Comparison of ENCODE assay signal across 19 cellular contexts in genomic region chr10:104301907-104302690, GRCh38. TPM values are rescaled to one million over a fixed set of nuclear protein-coding genes. Genes with fewer than 3 reads are reported as not detected.
A peak's percentile ranks its signal among the peaks of the same experiment; 100 is the strongest.
DNase-seq lines count a peak whose midpoint lies in the region; ATAC-seq and TF ChIP-seq lines count a peak whose summit lies in the region.
"Had no signal": no experiment of that assay in that cellular context is flagged by ENCODE, and none has a peak within 500 bp of the region (broad histone marks: within the 10 kb centered on the region; RNA-seq: fewer than 3 reads in every experiment).

No MANE protein-coding gene starts in this region.

- 66% methylated on average over 3 of the region's 3 CpGs for WGBS in SK-N-SH (ENCODE audit: low lambda C conversion rate)

- in situ Hi-C loops in Panc1 (cut with HindIII; ENCODE audit: low pct_unique_long_range_greater_than_20kb, low sequenced_read_pairs), result no loop called here

- no peak for TF ChIP-seq EP300 in SK-N-SH (IDR thresholded peaks at IDR 0.05; ENCODE audit: borderline replicate concordance in 1 of 2, low read depth in 1 of 2, low read length in 1 of 2)

- H3K27ac Mint-ChIP-seq in naive thymus-derived CD4-positive, alpha-beta T cell, result peak overlapping the region in 6 of 9 donors; percentile 21 to 90 (median 63)
- H3K27ac Mint-ChIP-seq: CD4-positive, CD25-positive, alpha-beta regulatory T cell had no signal

- no peak overlapping the region for H2AFZ ChIP-seq in SK-N-SH (ENCODE audit: low read depth)

- no peak for TF ChIP-seq RAD21 in SK-N-SH (IDR thresholded peaks at IDR 0.05; ENCODE audit: low read length)

- peaks cover 19% of the 10 kb centered on the region for H3F3A ChIP-seq in SK-N-SH (replicated peaks; ENCODE audit: insufficient read depth)

- POLR2A ChIA-PET in SK-N-SH (lab: Yijun Ruan, JAX) (no interaction called here), Panc1 (lab: Charles Lee) (no interaction called here)
- POLR2A ChIA-PET in naive thymus-derived CD4-positive, alpha-beta T cell (lab: Charles Lee), result interaction anchor here (1.8 kb wide), 1 partner anchor 51 kb away, joined by 9 read pairs; the partner anchor contains the start of gene CFAP58

- CTCF ChIA-PET in SK-N-SH (lab: Yijun Ruan, JAX) (interaction anchor here (1.1 to 10.3 kb wide), 6 partner anchors 8 to 50 kb away, joined by 3 to 152 read pairs (median 8); partner anchors contain the start of gene CFAP58), Panc1 (lab: Charles Lee) (no interaction called here)
- CTCF ChIA-PET in naive thymus-derived CD4-positive, alpha-beta T cell (lab: Charles Lee), result interaction anchor here (5.6 to 8.2 kb wide), 3 partner anchors 10 to 48 kb away, joined by 58 to 259 read pairs (median 110); partner anchors contain the start of genes CFAP58 and ITPRIP

- H3K4me2 ChIP-seq in SK-N-SH, result no peak overlapping the region

- H3K4me1 ChIP-seq in SK-N-SH (ENCODE audit: control insufficient read depth in 1 of 2, insufficient read depth in 2 of 2, low read depth in 1 of 2, low read length in 1 of 2) (peaks cover 22 to 42% of the 10 kb centered on the region in 2 experiments), Panc1 (ENCODE audit: control insufficient read depth, insufficient read depth, low read length) (peaks cover 21% of the 10 kb centered on the region)
- H3K4me1 ChIP-seq in naive thymus-derived CD4-positive, alpha-beta T cell (ENCODE audit: control insufficient read depth in 2 of 2, insufficient read depth in 2 of 2, low read length in 2 of 2), result peaks cover 26 to 34% of the 10 kb centered on the region in 2 donors

- no peaks in the 10 kb centered on the region for H3K79me2 ChIP-seq in SK-N-SH (ENCODE audit: insufficient read depth)

- H3K4me1 Mint-ChIP-seq in naive thymus-derived CD4-positive, alpha-beta T cell, result peaks cover 36 to 74% (median 59%) of the 10 kb centered on the region in 7 donors

- H3K27me3 ChIP-seq in SK-N-SH (ENCODE audit: insufficient read depth), result no peaks in the 10 kb centered on the region
- no peaks in the 10 kb centered on the region for H3K27me3 ChIP-seq in Panc1 (ENCODE audit: control insufficient read depth, insufficient read depth, low read length)
- H3K27me3 ChIP-seq in naive thymus-derived CD4-positive, alpha-beta T cell (ENCODE audit: control insufficient read depth in 2 of 2, insufficient read depth in 2 of 2, low read length in 2 of 2), result no peaks in the 10 kb centered on the region
- H3K27me3 ChIP-seq: pancreas had no signal

- ATAC-seq in SK-N-SH treated with all-trans-retinoic acid at 6 μM for 48 hours (no peak), Panc1 (no peak)
- no peak for ATAC-seq in naive thymus-derived CD4-positive, alpha-beta T cell
- ATAC-seq: pancreas, T-cell had no signal

- H3K9me3 ChIP-seq in SK-N-SH, result no peaks in the 10 kb centered on the region
- no peaks in the 10 kb centered on the region for H3K9me3 ChIP-seq in Panc1 (ENCODE audit: control insufficient read depth, insufficient read depth, low read depth, low read length)
- no peaks in the 10 kb centered on the region for H3K9me3 ChIP-seq in naive thymus-derived CD4-positive, alpha-beta T cell (ENCODE audit: control insufficient read depth in 2 of 3, low read length in 3 of 3)
- H3K9me3 ChIP-seq: pancreas had no signal

- DNase-seq in SK-N-SH (no peak), Panc1 (ENCODE audit: low read depth, low spot score) (no peak), choroid plexus epithelial cell (ENCODE audit: low read depth) (peak; percentile 61), NCI-H146 treated with DMSO at 0.1 percent for 48 hours (lab: John Stamatoyannopoulos, UW; ENCODE audit: unreplicated experiment) (no peak)
- no peak for DNase-seq in naive thymus-derived CD4-positive, alpha-beta T cell
- no peak for DNase-seq in activated CD4-positive, alpha-beta T cell treated with anti-CD3 and anti-CD28 coated beads for 48 hours
- no peak for DNase-seq in activated T-cell treated with anti-CD3 and anti-CD28 coated beads, Interleukin-2, amount 50 U/mL, for 48 hours
- DNase-seq: activated naive CD4-positive, alpha-beta T cell treated with anti-CD3 and anti-CD28 coated beads for 36 hours; CD4-positive, CD25-positive, alpha-beta regulatory T cell; central memory CD4-positive, alpha-beta T cell; GOT3; head of caudate nucleus; kidney glomerular epithelial cell; NCI-H1694 treated with DMSO at 0.1 percent for 48 hours; NCI-H526; pancreas; small intestine; T-cell had no signal

- BruUV-seq in Panc1 (replicated peaks; lab: Mats Ljungman, UMichigan), result no TSS peak

- H3K4me3 ChIP-seq in SK-N-SH (ENCODE audit: low read depth in 2 of 2, low read length in 1 of 2) (no peak overlapping the region), Panc1 (ENCODE audit: low read depth in 2 of 2, low read length in 2 of 2) (no peak overlapping the region), choroid plexus epithelial cell (ENCODE audit: low read depth, low read length) (no peak overlapping the region)
- no peak overlapping the region for H3K4me3 ChIP-seq in naive thymus-derived CD4-positive, alpha-beta T cell (ENCODE audit: low read length)
- H3K4me3 ChIP-seq: pancreas had no signal

- peak overlapping the region in 2 of 10 donors; percentile 48 to 67 for H3K4me3 Mint-ChIP-seq in naive thymus-derived CD4-positive, alpha-beta T cell
- H3K4me3 Mint-ChIP-seq: activated naive CD4-positive, alpha-beta T cell treated with anti-CD3 and anti-CD28 coated beads for 36 hours; CD4-positive, CD25-positive, alpha-beta regulatory T cell had no signal

- TF ChIP-seq CTCF in SK-N-SH (IDR thresholded peaks at IDR 0.05) (peak; percentile 32), Panc1 (IDR thresholded peaks at IDR 0.05) (peak; percentile 13; the same call in 1 of the 2 replicates), choroid plexus epithelial cell (conservative IDR thresholded peaks at IDR 0.05; ENCODE audit: low read depth, low read length) (peak; percentile 29)

- H3K9ac ChIP-seq in SK-N-SH, result no peak overlapping the region

- no peaks in the 10 kb centered on the region for H4K20me1 ChIP-seq in SK-N-SH (ENCODE audit: insufficient read depth)

- H3K9me3 Mint-ChIP-seq in naive thymus-derived CD4-positive, alpha-beta T cell, result peaks cover 0 to 6% (median 0%) of the 10 kb centered on the region in 11 donors
- H3K9me3 Mint-ChIP-seq: activated naive CD4-positive, alpha-beta T cell treated with anti-CD3 and anti-CD28 coated beads for 36 hours; CD4-positive, CD25-positive, alpha-beta regulatory T cell; T-cell had no signal

- H3K36me3 Mint-ChIP-seq in naive thymus-derived CD4-positive, alpha-beta T cell, result peaks cover 0 to 11% (median 0%) of the 10 kb centered on the region in 5 donors
- H3K36me3 Mint-ChIP-seq: CD4-positive, CD25-positive, alpha-beta regulatory T cell; T-cell had no signal

- H3K9me2 ChIP-seq in SK-N-SH, result no peaks in the 10 kb centered on the region

- intact Hi-C loops in Panc1 (cut with micrococcal nuclease; ENCODE audit: unreplicated experiment), result no loop called here
- intact Hi-C loops in naive thymus-derived CD4-positive, alpha-beta T cell (cut with micrococcal nuclease), result no loop called here

- peak overlapping the region in 1 of 2 experiments; percentile 98; a peak in 2 of 4 replicates for H3K27ac ChIP-seq in SK-N-SH (ENCODE audit: low read depth in 2 of 2, low read length in 1 of 2)
- no peak overlapping the region for H3K27ac ChIP-seq in Panc1 (ENCODE audit: low read length)
- H3K27ac ChIP-seq in naive thymus-derived CD4-positive, alpha-beta T cell (ENCODE audit: low read depth, low read length), result no peak overlapping the region

- H3K27me3 Mint-ChIP-seq in naive thymus-derived CD4-positive, alpha-beta T cell, result no peaks in the 10 kb centered on the region

- H3K36me3 ChIP-seq in SK-N-SH (replicated peaks in 1 of 2; ENCODE audit: control insufficient read depth in 1 of 2, insufficient read depth in 2 of 2, low read length in 1 of 2) (no peaks in the 10 kb centered on the region), Panc1 (ENCODE audit: control insufficient read depth, insufficient read depth, low read length) (no peaks in the 10 kb centered on the region)
- H3K36me3 ChIP-seq in naive thymus-derived CD4-positive, alpha-beta T cell (ENCODE audit: control insufficient read depth in 2 of 3, insufficient read depth in 3 of 3, low read length in 3 of 3), result no peaks in the 10 kb centered on the region
- H3K36me3 ChIP-seq: pancreas had no signal

TF ChIP-seq in SK-N-SH, 30 proteins besides CTCF, POLR2A, EP300 and RAD21 (continues in another document):
- TF ChIP-seq NRF1 (IDR thresholded peaks at IDR 0.05; ENCODE audit: low read depth, low read length), result no peak
- TF ChIP-seq TAF1 (IDR thresholded peaks at IDR 0.05; ENCODE audit: borderline replicate concordance, low read depth, low read length), result no peak

TF ChIP-seq in SK-N-SH treated with all-trans-retinoic acid at 6 μM for 48 hours, 23 proteins besides CTCF, POLR2A, EP300 and RAD21 (continues in another document):
- TF ChIP-seq ZC3H10 (CRISPR knock-in tag; IDR thresholded peaks at IDR 0.05), result no peak

RNA-seq across cellular contexts. Expression of gene GSTO2, which starts 33.1 kb away (rescaled TPM):
- 0.47 and 0.49 TPM in 2 replicates for polyA plus RNA-seq in SK-N-SH (2012; rRNA removed)
- polyA plus RNA-seq in SK-N-SH (2012; cell fraction: cytosol; rRNA removed), result 0.33 and 0.46 TPM in 2 replicates
- 0.58 and 0.73 TPM in 2 replicates for polyA plus RNA-seq in SK-N-SH (2012; cell fraction: nucleus; rRNA removed)
- total RNA-seq in Panc1 (2021; ENCODE audit: unreplicated experiment), result 28.5 TPM
- 31.6 TPM for polyA plus RNA-seq in Panc1 (2012; ENCODE audit: insufficient read length)
- 1 to 10 TPM; 1.1 to 2.5 (median 1.4) TPM for total RNA-seq in naive thymus-derived CD4-positive, alpha-beta T cell
- 1 to 10 TPM; 1.0 to 1.3 TPM for polyA plus RNA-seq in naive thymus-derived CD4-positive, alpha-beta T cell

RNA-seq across cellular contexts. Expression of gene ITPRIP, which starts 36.2 kb away (rescaled TPM):
- 20.2 and 22.1 TPM in 2 replicates for polyA plus RNA-seq in SK-N-SH (2012; rRNA removed)
- 10.5 and 13.0 TPM in 2 replicates for polyA plus RNA-seq in SK-N-SH (2012; cell fraction: cytosol; rRNA removed)
- 23.3 and 31.4 TPM in 2 replicates for polyA plus RNA-seq in SK-N-SH (2012; cell fraction: nucleus; rRNA removed)
- total RNA-seq in Panc1 (2021; ENCODE audit: unreplicated experiment), result 55.0 TPM
- polyA plus RNA-seq in Panc1 (2012; ENCODE audit: insufficient read length), result 52.8 TPM
- 100 to 1,000 TPM in 1 of 5 experiments, 10 to 100 TPM in 4; 20.0 to 129 (median 27.8) TPM for total RNA-seq in naive thymus-derived CD4-positive, alpha-beta T cell
- polyA plus RNA-seq in naive thymus-derived CD4-positive, alpha-beta T cell, result 10 to 100 TPM; 17.8 to 18.0 TPM

RNA-seq across cellular contexts. Expression of gene GSTO1, which starts 47.4 kb away (rescaled TPM):
- 114 and 126 TPM in 2 replicates for polyA plus RNA-seq in SK-N-SH (2012; rRNA removed)
- polyA plus RNA-seq in SK-N-SH (2012; cell fraction: cytosol; rRNA removed), result 145 and 188 TPM in 2 replicates
- polyA plus RNA-seq in SK-N-SH (2012; cell fraction: nucleus; rRNA removed), result 58.2 and 67.8 TPM in 2 replicates
- 134 TPM for total RNA-seq in Panc1 (2021; ENCODE audit: unreplicated experiment)
- 123 TPM for polyA plus RNA-seq in Panc1 (2012; ENCODE audit: insufficient read length)
- 100 to 1,000 TPM in 1 of 5 experiments, 10 to 100 TPM in 4; 28.1 to 129 (median 49.1) TPM for total RNA-seq in naive thymus-derived CD4-positive, alpha-beta T cell
- polyA plus RNA-seq in naive thymus-derived CD4-positive, alpha-beta T cell, result 100 to 1,000 TPM; 116 to 141 TPM

RNA-seq across cellular contexts. Expression of gene CFAP58, which starts 51.5 kb away (rescaled TPM):
- 0.38 and 0.47 TPM in 2 replicates for polyA plus RNA-seq in SK-N-SH (2012; rRNA removed)
- polyA plus RNA-seq in SK-N-SH (2012; cell fraction: cytosol; rRNA removed), result 0.52 and 0.86 TPM in 2 replicates
- 0.29 and 0.95 TPM in 2 replicates for polyA plus RNA-seq in SK-N-SH (2012; cell fraction: nucleus; rRNA removed)
- total RNA-seq in Panc1 (2021; ENCODE audit: unreplicated experiment), result 2.0 TPM
- polyA plus RNA-seq in Panc1 (2012; ENCODE audit: insufficient read length), result 1.4 TPM
- under 1 TPM in 1 of 5 experiments, not detected in 4; 0.17 TPM for total RNA-seq in naive thymus-derived CD4-positive, alpha-beta T cell
- polyA plus RNA-seq in naive thymus-derived CD4-positive, alpha-beta T cell, result not detected
- total RNA-seq: CD4-positive, CD25-positive, alpha-beta regulatory T cell; T-cell had no signal
